Comparison of ENCODE assay signal across 20 cellular contexts in the genomic region with DNA sequence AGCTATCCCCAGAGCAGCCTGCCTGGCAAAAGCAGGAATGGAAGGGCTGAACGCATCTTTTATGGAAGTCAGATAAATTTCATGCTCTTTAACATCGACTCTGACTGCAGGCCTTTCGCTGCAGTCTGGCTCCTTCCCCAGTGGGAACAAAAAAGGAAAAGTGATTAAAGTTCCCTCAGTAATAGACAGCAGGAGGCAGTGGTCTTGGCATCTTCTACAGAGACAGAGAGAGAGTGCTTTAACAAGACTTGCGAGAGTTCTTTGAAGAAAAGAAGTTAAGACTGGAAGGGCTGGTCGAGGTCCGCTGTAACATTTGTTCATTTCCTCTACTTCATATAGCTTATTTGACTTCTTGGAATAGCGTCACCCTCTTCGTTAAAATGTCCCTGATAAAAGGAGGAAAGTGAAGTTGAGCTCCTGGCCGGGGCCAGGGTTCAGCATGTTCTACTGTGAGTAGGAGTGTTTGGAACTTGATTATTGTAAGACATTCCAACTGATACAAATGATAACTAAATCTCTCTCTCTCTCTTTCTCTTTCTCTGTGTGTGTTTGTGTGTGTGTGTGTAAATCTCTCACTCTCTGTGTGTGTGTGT.
DNase-seq lines count a peak whose midpoint lies in the region; ATAC-seq and TF ChIP-seq lines count a peak whose summit lies in the region.
"Had no signal": no experiment of that assay in that cellular context is flagged by ENCODE, and none has a peak within 500 bp of the region (broad histone marks: within the 10 kb centered on the region; RNA-seq: fewer than 3 reads in every experiment).

No MANE protein-coding gene starts in this region.

- H3K27me3 ChIP-seq in ACC112 (ENCODE audit: insufficient read depth, low read length) (no peaks in the 10 kb centered on the region), cardiac muscle cell (no peaks in the 10 kb centered on the region), ovary (no peaks in the 10 kb centered on the region)
- H3K27me3 ChIP-seq: spleen had no signal

- H3K4me3 ChIP-seq in ACC112 (ENCODE audit: low read depth, low read length) (peak overlapping the region; percentile 67), astrocyte of the spinal cord (ENCODE audit: low read depth, low read length) (no peak overlapping the region), cardiac muscle cell (no peak overlapping the region), ovary (peak overlapping the region; percentile 9)
- H3K4me3 ChIP-seq: spleen had no signal

- no peak for TF ChIP-seq EP300 in ovary (IDR thresholded peaks at IDR 0.05)

- no peak for TF ChIP-seq POLR2A in ovary (IDR thresholded peaks at IDR 0.05)

- H2AFZ ChIP-seq in ACC112 (ENCODE audit: low read length, unreplicated experiment) = peak overlapping the region; percentile 82

- DNase-seq in astrocyte of the spinal cord (ENCODE audit: low read depth, low spot score) (peak; percentile 62), cardiac muscle cell (ENCODE audit: low read depth in 1 of 2, low spot score in 1 of 2) (peak in 1 of 2 donors; percentile 70), ovary (no peak), NCI-H526 (lab: John Stamatoyannopoulos, UW) (no peak)
- DNase-seq: ACHN; activated CD4-positive, alpha-beta memory T cell treated with anti-CD3 and anti-CD28 coated beads for 36 hours; activated effector memory CD4-positive, alpha-beta T cell treated with Interleukin-2 at 50 U/mL for 16 hours; DMS 273 treated with DMSO at 0.1 percent for 48 hours; erythroblast; KG1; naive thymus-derived CD4-positive, alpha-beta T cell; NCI-H1694; NCI-H524 treated with DMSO at 0.1 percent for 48 hours; RPMI8226; spleen; T1000 had no signal

- no peak overlapping the region for H3K27ac ChIP-seq in ACC112 (ENCODE audit: low read depth, low read length)
- H3K27ac ChIP-seq in cardiac muscle cell = no peak overlapping the region
- H3K27ac ChIP-seq in ovary = no peak overlapping the region
- H3K27ac ChIP-seq: spleen had no signal

- ATAC-seq in GM21717 (IDR thresholded peaks at IDR 0.05; ENCODE audit: unreplicated experiment) = no peak
- ATAC-seq in GM18498 (IDR thresholded peaks at IDR 0.05; ENCODE audit: unreplicated experiment) = no peak
- no peak for ATAC-seq in HG02973 (IDR thresholded peaks at IDR 0.05; ENCODE audit: unreplicated experiment)
- ATAC-seq: naive thymus-derived CD4-positive, alpha-beta T cell had no signal

- H3K36me3 ChIP-seq in ACC112 (ENCODE audit: insufficient read depth, low read length) (no peaks in the 10 kb centered on the region), cardiac muscle cell (no peaks in the 10 kb centered on the region), ovary (no peaks in the 10 kb centered on the region)
- H3K36me3 ChIP-seq: spleen had no signal

- TF ChIP-seq CTCF in astrocyte of the spinal cord (IDR thresholded peaks at IDR 0.05; ENCODE audit: low read depth, low read length) = peak; percentile 26
- TF ChIP-seq CTCF in cardiac muscle cell (IDR thresholded peaks at IDR 0.05; ENCODE audit: low read depth, low read length) = peak; percentile 44
- TF ChIP-seq CTCF in ovary (IDR thresholded peaks at IDR 0.05) = no peak

- H3K9me3 ChIP-seq in cardiac muscle cell (ENCODE audit: low read depth) (no peaks in the 10 kb centered on the region), ovary (no peaks in the 10 kb centered on the region)
- H3K9me3 ChIP-seq: spleen had no signal

- H3K79me2 ChIP-seq in ACC112 (ENCODE audit: control insufficient read depth, insufficient read depth, low read length, unreplicated experiment) = peaks cover 3% of the 10 kb centered on the region

- intact Hi-C loops in ovary (cut with DNase I) = loop anchor here in 1 of 4 donors (10.0 kb wide), 1 partner anchor 113 kb away; no protein-coding TSS in a partner anchor

- WGBS in ovary, 3 donors = 49 to 63% (median 61%) methylated on average over 9 of the region's 9 CpGs

- H3K4me1 ChIP-seq in ACC112 (ENCODE audit: control insufficient read depth, insufficient read depth, low read length, unreplicated experiment) = peaks cover 25% of the 10 kb centered on the region
- H3K4me1 ChIP-seq in cardiac muscle cell (ENCODE audit: low read depth) = peaks cover 28% of the 10 kb centered on the region
- no peaks in the 10 kb centered on the region for H3K4me1 ChIP-seq in ovary (ENCODE audit: insufficient read depth)

- in situ Hi-C loops in astrocyte of the spinal cord (cut with HindIII; ENCODE audit: low sequenced_read_pairs) = no loop called here

Comparison
In these comparisons a context has a peak if more than half of its experiments do, and no peak if none do; other contexts are left out.
1. H3K4me3 ChIP-seq: peak in ACC112 (single experiment) and ovary (single experiment); none in astrocyte of the spinal cord (single experiment) and cardiac muscle cell (single experiment).
2. CTCF ChIP-seq: peak in astrocyte of the spinal cord (single experiment) and cardiac muscle cell (single experiment); none in ovary (0 of 3).